16 cellular contexts compared by ENCODE assay signal in genomic region chr13:99256283-99256682, GRCh38. TPM values are rescaled to one million over a fixed set of nuclear protein-coding genes. Genes with fewer than 3 reads are reported as not detected.
DNase-seq lines count a peak whose midpoint lies in the region; ATAC-seq and TF ChIP-seq lines count a peak whose summit lies in the region.
"Had no signal": no experiment of that assay in that cellular context is flagged by ENCODE, and none has a peak within 500 bp of the region (broad histone marks: within the 10 kb centered on the region; RNA-seq: fewer than 3 reads in every experiment).

No MANE protein-coding gene starts in this region.

- peaks cover 13% of the 10 kb centered on the region for H3K4me1 ChIP-seq in osteoblast (ENCODE audit: insufficient read depth, low read length)
- H3K4me1 ChIP-seq: lower lobe of right lung had no signal

- intact Hi-C loops in activated T-helper 1 cell treated with anti-CD3 and anti-CD28 coated beads, Interleukin-12 subunit alpha, Interleukin-12 subunit beta, Interleukin-2, Interleukin-4 antibody, amounts not matched to agents 30 ng/mL and 10 ng/mL and 1 ng/mL, durations not matched to agents 14 hours and 24 hours and 36 hours (cut with micrococcal nuclease): loop anchor here (5.0 kb wide), 1 partner anchor 404 kb away; no protein-coding TSS in a partner anchor

- H3K4me3 ChIP-seq in HL-60 (replicated peaks; ENCODE audit: insufficient read depth, low read length) (peak overlapping the region; percentile 46), osteoblast (ENCODE audit: insufficient read depth, low read length) (no peak overlapping the region)
- H3K4me3 ChIP-seq: lower lobe of right lung had no signal

- peaks cover 61% of the 10 kb centered on the region for H3K4me1 Mint-ChIP-seq in T-helper 2 cell treated with Interferon-gamma antibody and Interleukin-4, amounts not matched to agents 5 μg/mL and 100 μg/mL, for 36 hours (ENCODE audit: low read depth)
- H3K4me1 Mint-ChIP-seq in activated T-helper 1 cell treated with anti-CD3 and anti-CD28 coated beads, Interleukin-12 subunit alpha, Interleukin-12 subunit beta, Interleukin-2, Interleukin-4 antibody, amounts not matched to agents 30 ng/mL and 10 ng/mL and 1 ng/mL, durations not matched to agents 14 hours and 24 hours and 36 hours (ENCODE audit: low read depth): peaks cover 69% of the 10 kb centered on the region

- no peaks in the 10 kb centered on the region for H3K27me3 Mint-ChIP-seq in T-helper 2 cell treated with Interferon-gamma antibody and Interleukin-4, amounts not matched to agents 5 μg/mL and 100 μg/mL, for 36 hours (ENCODE audit: low read depth)
- no peaks in the 10 kb centered on the region for H3K27me3 Mint-ChIP-seq in activated T-helper 1 cell treated with anti-CD3 and anti-CD28 coated beads, Interleukin-12 subunit alpha, Interleukin-12 subunit beta, Interleukin-2, Interleukin-4 antibody, amounts not matched to agents 30 ng/mL and 10 ng/mL and 1 ng/mL, durations not matched to agents 14 hours and 24 hours and 36 hours (ENCODE audit: insufficient read depth)
- H3K27me3 Mint-ChIP-seq: dendritic cell treated with granulocyte-macrophage colony-stimulating factor and Interleukin-4, amounts not matched to agents 40 ng/mL and 50 ng/mL, for 4 days had no signal

- H2AFZ ChIP-seq in osteoblast (ENCODE audit: low read length): no peak overlapping the region

- no peaks in the 10 kb centered on the region for H3K27me3 ChIP-seq in HL-60 (ENCODE audit: insufficient read depth, poor library complexity, severe bottlenecking)
- no peaks in the 10 kb centered on the region for H3K27me3 ChIP-seq in osteoblast (ENCODE audit: insufficient read depth, low read length)

- H3K9me3 Mint-ChIP-seq in T-helper 2 cell treated with Interferon-gamma antibody and Interleukin-4, amounts not matched to agents 5 μg/mL and 100 μg/mL, for 36 hours: no peaks in the 10 kb centered on the region
- no peaks in the 10 kb centered on the region for H3K9me3 Mint-ChIP-seq in activated T-helper 1 cell treated with anti-CD3 and anti-CD28 coated beads, Interleukin-12 subunit alpha, Interleukin-12 subunit beta, Interleukin-2, Interleukin-4 antibody, amounts not matched to agents 30 ng/mL and 10 ng/mL and 1 ng/mL, durations not matched to agents 14 hours and 24 hours and 36 hours
- H3K9me3 Mint-ChIP-seq: dendritic cell treated with granulocyte-macrophage colony-stimulating factor and Interleukin-4, amounts not matched to agents 40 ng/mL and 50 ng/mL, for 4 days; HFFc6 had no signal

- H3K27ac Mint-ChIP-seq in T-helper 2 cell treated with Interferon-gamma antibody and Interleukin-4, amounts not matched to agents 5 μg/mL and 100 μg/mL, for 36 hours: peak overlapping the region; percentile 39
- H3K27ac Mint-ChIP-seq in activated T-helper 1 cell treated with anti-CD3 and anti-CD28 coated beads, Interleukin-12 subunit alpha, Interleukin-12 subunit beta, Interleukin-2, Interleukin-4 antibody, amounts not matched to agents 30 ng/mL and 10 ng/mL and 1 ng/mL, durations not matched to agents 14 hours and 24 hours and 36 hours: no peak overlapping the region
- H3K27ac Mint-ChIP-seq: dendritic cell treated with granulocyte-macrophage colony-stimulating factor and Interleukin-4, amounts not matched to agents 40 ng/mL and 50 ng/mL, for 4 days; HFFc6 had no signal

- peak overlapping the region; percentile 84 for H3K4me3 Mint-ChIP-seq in T-helper 2 cell treated with Interferon-gamma antibody and Interleukin-4, amounts not matched to agents 5 μg/mL and 100 μg/mL, for 36 hours
- peak overlapping the region; percentile 86 for H3K4me3 Mint-ChIP-seq in activated T-helper 1 cell treated with anti-CD3 and anti-CD28 coated beads, Interleukin-12 subunit alpha, Interleukin-12 subunit beta, Interleukin-2, Interleukin-4 antibody, amounts not matched to agents 30 ng/mL and 10 ng/mL and 1 ng/mL, durations not matched to agents 14 hours and 24 hours and 36 hours
- H3K4me3 Mint-ChIP-seq: dendritic cell treated with granulocyte-macrophage colony-stimulating factor and Interleukin-4, amounts not matched to agents 40 ng/mL and 50 ng/mL, for 4 days; HFFc6 had no signal

- peaks cover 2% of the 10 kb centered on the region for H4K20me1 ChIP-seq in osteoblast (ENCODE audit: insufficient read depth, low read length)

- DNase-seq in T-helper 2 cell treated with Interferon-gamma antibody and Interleukin-4, amounts not matched to agents 5 μg/mL and 100 μg/mL, for 36 hours (ENCODE audit: low spot score): no peak
- no peak for DNase-seq in T-helper 2 cell
- DNase-seq in HL-60 (ENCODE audit: low read depth in 1 of 2, low spot score in 1 of 2): no peak
- no peak for DNase-seq in activated T-helper 1 cell treated with anti-CD3 and anti-CD28 coated beads, Interleukin-12 subunit alpha, Interleukin-12 subunit beta, Interleukin-2, Interleukin-4 antibody, amounts not matched to agents 30 ng/mL and 10 ng/mL and 1 ng/mL, durations not matched to agents 14 hours and 24 hours and 36 hours (ENCODE audit: low spot score)
- no peak for DNase-seq in osteoblast (ENCODE audit: insufficient read length, low spot score, missing footprints)
- no peak for DNase-seq in NK-92 treated with Interleukin-12 subunit alpha and Interleukin-12 subunit beta, amount 100 ng/mL, for 24 hours (lab: John Stamatoyannopoulos, UW)
- no peak for DNase-seq in DMS53 (lab: John Stamatoyannopoulos, UW)
- DNase-seq: amygdala, HFFc6, lower lobe of right lung, NCI-H1092 treated with DMSO at 0.1 percent for 48 hours, NCI-H2227 treated with DMSO at 0.1 percent for 48 hours, nucleus accumbens had no signal

- H3K27ac ChIP-seq in HL-60 (replicated peaks) (peak overlapping the region; percentile 6; the same call in 1 of the 2 replicates), osteoblast (ENCODE audit: low read depth, low read length) (peak overlapping the region; percentile 25)
- H3K27ac ChIP-seq: lower lobe of right lung had no signal

- no peaks in the 10 kb centered on the region for H3K9me3 ChIP-seq in osteoblast (ENCODE audit: low read depth, low read length)
- H3K9me3 ChIP-seq: lower lobe of right lung had no signal

- H3K36me3 Mint-ChIP-seq in T-helper 2 cell treated with Interferon-gamma antibody and Interleukin-4, amounts not matched to agents 5 μg/mL and 100 μg/mL, for 36 hours (ENCODE audit: low read depth): peaks cover 42% of the 10 kb centered on the region
- peaks cover 44% of the 10 kb centered on the region for H3K36me3 Mint-ChIP-seq in activated T-helper 1 cell treated with anti-CD3 and anti-CD28 coated beads, Interleukin-12 subunit alpha, Interleukin-12 subunit beta, Interleukin-2, Interleukin-4 antibody, amounts not matched to agents 30 ng/mL and 10 ng/mL and 1 ng/mL, durations not matched to agents 14 hours and 24 hours and 36 hours (ENCODE audit: low read depth)

- TF ChIP-seq CTCF in HL-60 (IDR thresholded peaks at IDR 0.05; ENCODE audit: insufficient read depth, low read length): no peak
- no peak for TF ChIP-seq CTCF in osteoblast (IDR thresholded peaks at IDR 0.05; ENCODE audit: extremely low read depth, low read depth, low read length)

- ATAC-seq in HG02884 (IDR thresholded peaks at IDR 0.05; ENCODE audit: unreplicated experiment): no peak
- ATAC-seq: lower lobe of right lung had no signal

- H3K79me2 ChIP-seq in osteoblast (ENCODE audit: insufficient read depth, low read length): no peaks in the 10 kb centered on the region

- H3K36me3 ChIP-seq in osteoblast (ENCODE audit: insufficient read depth, low read length): peaks cover 6% of the 10 kb centered on the region

- peak overlapping the region; percentile 36 for H3K4me2 ChIP-seq in osteoblast (ENCODE audit: insufficient read depth, low read length)

RNA-seq across cellular contexts. Expression of gene GPR18, which starts 1.9 kb away (rescaled TPM):
- total RNA-seq in activated T-helper 1 cell treated with anti-CD3 and anti-CD28 coated beads, Interleukin-12 subunit alpha, Interleukin-12 subunit beta, Interleukin-2, Interleukin-4 antibody, amounts not matched to agents 30 ng/mL and 10 ng/mL and 1 ng/mL, durations not matched to agents 14 hours and 24 hours and 36 hours: 12.0 and 15.9 TPM in 2 replicates
- total RNA-seq in osteoblast: under 0.01 TPM in 1 of 2 replicates, not detected in the other
- total RNA-seq: fibroblast of lung, HFFc6 had no signal

RNA-seq across cellular contexts. Expression of gene GPR183, which starts 50.9 kb away (rescaled TPM):
- total RNA-seq in activated T-helper 1 cell treated with anti-CD3 and anti-CD28 coated beads, Interleukin-12 subunit alpha, Interleukin-12 subunit beta, Interleukin-2, Interleukin-4 antibody, amounts not matched to agents 30 ng/mL and 10 ng/mL and 1 ng/mL, durations not matched to agents 14 hours and 24 hours and 36 hours: 22.6 and 23.6 TPM in 2 replicates
- total RNA-seq in osteoblast: 0.29 and 0.36 TPM in 2 replicates
- total RNA-seq: fibroblast of lung had no signal

RNA-seq across cellular contexts. Expression of gene UBAC2, which starts 55.6 kb away (rescaled TPM):
- 52.1 and 56.3 TPM in 2 replicates for total RNA-seq in activated T-helper 1 cell treated with anti-CD3 and anti-CD28 coated beads, Interleukin-12 subunit alpha, Interleukin-12 subunit beta, Interleukin-2, Interleukin-4 antibody, amounts not matched to agents 30 ng/mL and 10 ng/mL and 1 ng/mL, durations not matched to agents 14 hours and 24 hours and 36 hours
- total RNA-seq in osteoblast: 36.9 and 43.3 TPM in 2 replicates

Comparison
In these comparisons a context has a peak if more than half of its experiments do, and no peak if none do; other contexts are left out.
1. RNA of gene GPR18, which starts 1.9 kb away (total RNA-seq): 12.0 to 15.9 TPM in activated T-helper 1 cell treated with anti-CD3 and anti-CD28 coated beads, Interleukin-12 subunit alpha, Interleukin-12 subunit beta, Interleukin-2, Interleukin-4 antibody, amounts not matched to agents 30 ng/mL and 10 ng/mL and 1 ng/mL, durations not matched to agents 14 hours and 24 hours and 36 hours; under 0.01 TPM in osteoblast; every median in the first group is over 10 times any median in the second.
2. RNA of gene GPR183, which starts 50.9 kb away (total RNA-seq): 22.6 to 23.6 TPM in activated T-helper 1 cell treated with anti-CD3 and anti-CD28 coated beads, Interleukin-12 subunit alpha, Interleukin-12 subunit beta, Interleukin-2, Interleukin-4 antibody, amounts not matched to agents 30 ng/mL and 10 ng/mL and 1 ng/mL, durations not matched to agents 14 hours and 24 hours and 36 hours; 0.29 to 0.36 TPM in osteoblast; every median in the first group is over 10 times any median in the second.